Comparison of ENCODE assay signal across 25 cellular contexts in genomic region chr10:81848931-81849330, GRCh38. TPM values are rescaled to one million over a fixed set of nuclear protein-coding genes. Genes with fewer than 3 reads are reported as not detected.
DNase-seq lines count a peak whose midpoint lies in the region; ATAC-seq, FAIRE-seq and TF ChIP-seq lines count a peak whose summit lies in the region.
"Had no signal": no experiment of that assay in that cellular context is flagged by ENCODE, and none has a peak within 500 bp of the region (broad histone marks: within the 10 kb centered on the region; RNA-seq: fewer than 3 reads in every experiment).

No MANE protein-coding gene starts in this region.

- no peaks in the 10 kb centered on the region for H3K79me1 ChIP-seq in H1 (ENCODE audit: low read depth, low read length)

- H4K20me1 ChIP-seq in BLaER1 treated with 17β-estradiol and CSF1 and Interleukin-3, amounts not matched to agents 10 nM and 100 nM: no peaks in the 10 kb centered on the region
- no peaks in the 10 kb centered on the region for H4K20me1 ChIP-seq in H1 (replicated peaks in 1 of 2; ENCODE audit: control insufficient read depth in 1 of 2, insufficient read depth in 2 of 2, low read length in 2 of 2)

- WGBS in H1 (ENCODE audit: extremely low coverage in 1 of 2, insufficient coverage in 1 of 2, insufficient read length in 1 of 2, insufficient replicate concordance in 2 of 2, low coverage in 1 of 2, low lambda C conversion rate in 2 of 2, missing lambda C conversion rate in 1 of 2), 2 experiments: 84% methylated on average over 5 of the region's 5 CpGs; no CpG with 5 or more reads in 1 of the 2 experiments
- 55 to 77% methylated on average over 5 of the region's 5 CpGs for whole genome bisulfite sequencing in gastroesophageal sphincter (ENCODE audit: low coverage in 1 of 2), 2 donors

- no TSS peak for BruUV-seq in A673 (replicated peaks; lab: Mats Ljungman, UMichigan)

- H3K18ac ChIP-seq in H1 (ENCODE audit: extremely low read depth, low read length): no peak overlapping the region

- no peak overlapping the region for H3K4ac ChIP-seq in H1 (replicated peaks; ENCODE audit: insufficient read length, low read depth, low read length)

- H2AFZ ChIP-seq in H1 (ENCODE audit: low read length) (no peak overlapping the region; the same call in 1 of the 2 replicates), neuron (ENCODE audit: low read depth, low read length) (peak overlapping the region; percentile 2)
- H2AFZ ChIP-seq: GM23338 had no signal

- H3K23ac ChIP-seq in H1 (ENCODE audit: insufficient read length): no peak overlapping the region

- no peak for TF ChIP-seq RAD21 in H1 (IDR thresholded peaks at IDR 0.05 in 1 of 2, conservative IDR thresholded peaks at IDR 0.05 in 1 of 2; ENCODE audit: low read depth in 2 of 2, low read length in 2 of 2)

- ATAC-seq in gastroesophageal sphincter: no peak
- ATAC-seq: A549 had no signal

- POLR2A ChIA-PET in H1 (lab: Charles Lee; ENCODE audit: partially characterized antibody) (no interaction called here), A673 (lab: Charles Lee; ENCODE audit: low non-redundant PET) (no interaction called here)

- no peak for DNase-seq in H1 (ENCODE audit: low read depth in 1 of 2, low spot score in 2 of 2)
- DNase-seq in superior temporal gyrus (ENCODE audit: extremely low spot score): peak; percentile 31
- DNase-seq in immature natural killer cell: no peak
- no peak for DNase-seq in A673 (ENCODE audit: low spot score)
- DNase-seq: 8988T; C1 segment of cervical spinal cord; Calu3; CD4-positive, alpha-beta memory T cell; COR-L47; DMS53; DMS79 treated with DMSO at 0.1 percent for 48 hours; GF-D8; HFFc6 had no signal

- no peaks in the 10 kb centered on the region for H3K27me3 ChIP-seq in BLaER1 treated with 17β-estradiol and CSF1 and Interleukin-3, amounts not matched to agents 10 nM and 100 nM
- H3K27me3 ChIP-seq in H1 (replicated peaks in 1 of 4; ENCODE audit: control insufficient read depth in 3 of 4, extremely low read depth in 1 of 4, insufficient read depth in 3 of 4, low read length in 3 of 4) (no peaks in the 10 kb centered on the region), neuron (ENCODE audit: insufficient read depth, low read length) (peaks cover 3% of the 10 kb centered on the region), A673 (replicated peaks; ENCODE audit: insufficient read depth, low read depth, low read length, poor library complexity) (no peaks in the 10 kb centered on the region), gastroesophageal sphincter (peaks cover 2% of the 10 kb centered on the region)

- H2BK120ac ChIP-seq in H1 (replicated peaks; ENCODE audit: low read depth, low read length): no peak overlapping the region

- H3K14ac ChIP-seq in H1 (ENCODE audit: insufficient read length): no peak overlapping the region

- no peak overlapping the region for H4K5ac ChIP-seq in H1 (ENCODE audit: insufficient read length, low read depth, low read length)

- TF ChIP-seq EP300 in H1 (IDR thresholded peaks at IDR 0.05; ENCODE audit: borderline replicate concordance in 1 of 2, low read depth in 2 of 2, low read length in 2 of 2) (no peak), gastroesophageal sphincter (IDR thresholded peaks at IDR 0.05) (no peak)

- no peaks in the 10 kb centered on the region for H3K23me2 ChIP-seq in H1 (ENCODE audit: low read depth, low read length)

- no peak overlapping the region for H3K56ac ChIP-seq in H1 (replicated peaks; ENCODE audit: insufficient read length, low read depth, low read length)

- no peak overlapping the region for H4K91ac ChIP-seq in H1 (replicated peaks; ENCODE audit: insufficient read length, low read length)

- H3K9me3 Mint-ChIP-seq in immature natural killer cell: peaks cover 2 to 11% (median 4%) of the 10 kb centered on the region in 6 donors

- H3K9ac ChIP-seq in BLaER1 treated with 17β-estradiol and CSF1 and Interleukin-3, amounts not matched to agents 10 nM and 100 nM: peak overlapping the region in 2 of 11 experiments; percentile 15 to 41; a peak in 4 of 22 replicates
- no peak overlapping the region for H3K9ac ChIP-seq in H1 (replicated peaks in 1 of 4; ENCODE audit: extremely low read depth in 1 of 4, low read depth in 3 of 4, low read length in 3 of 4)

- H3K36me3 Mint-ChIP-seq in immature natural killer cell: no peaks in the 10 kb centered on the region
- H3K36me3 Mint-ChIP-seq: CD4-positive, alpha-beta memory T cell had no signal

- 0 out of 22 replicates have a peak, but pooled peaks cover 0 to under 1% (median 0%) of the 10 kb centered on the region in 11 experiments for H3K36me3 ChIP-seq in BLaER1 treated with 17β-estradiol and CSF1 and Interleukin-3, amounts not matched to agents 10 nM and 100 nM
- H3K36me3 ChIP-seq in H1 (ENCODE audit: control insufficient read depth in 2 of 4, insufficient read depth in 4 of 4, low read length in 3 of 4): no peaks in the 10 kb centered on the region
- no peaks in the 10 kb centered on the region for H3K36me3 ChIP-seq in neuron (ENCODE audit: insufficient read depth, low read length)
- no peaks in the 10 kb centered on the region for H3K36me3 ChIP-seq in A673 (ENCODE audit: insufficient read depth, low read length, poor library complexity, severe bottlenecking)
- no peaks in the 10 kb centered on the region for H3K36me3 ChIP-seq in gastroesophageal sphincter
- H3K36me3 ChIP-seq: HAP-1 had no signal

- no peak overlapping the region for H2BK5ac ChIP-seq in H1 (ENCODE audit: low read depth, low read length)

- CTCF ChIA-PET in H1 (lab: Charles Lee; ENCODE audit: partially characterized antibody) (interaction anchor here (0.6 to 1.2 kb wide), 4 partner anchors 10 to 671 kb away, joined by 3 read pairs; no protein-coding TSS in a partner anchor), A673 (lab: Charles Lee) (no interaction called here)

- FAIRE-seq in H1 (lab: Jason Lieb, UNC): no peak
- FAIRE-seq: A549, GM12891, GM18507, H54 had no signal

- H2BK20ac ChIP-seq in H1 (ENCODE audit: low read length): 0 out of 2 replicates have a peak overlapping the region, but pooled peaks have one; percentile 75

- H3K4me3 ChIP-seq in BLaER1 treated with 17β-estradiol and CSF1 and Interleukin-3, amounts not matched to agents 10 nM and 100 nM: 0 out of 20 replicates have a peak overlapping the region, but pooled peaks of 1 of the 10 experiments have one; percentile 25
- no peak overlapping the region for H3K4me3 ChIP-seq in H1 (ENCODE audit: extremely low read depth in 1 of 4, insufficient read depth in 2 of 4, low read depth in 3 of 4, low read length in 4 of 4)
- no peak overlapping the region for H3K4me3 ChIP-seq in neuron (ENCODE audit: low read length)
- H3K4me3 ChIP-seq in A673 (ENCODE audit: low read depth, low read length, poor library complexity, severe bottlenecking): no peak overlapping the region
- H3K4me3 ChIP-seq in gastroesophageal sphincter: no peak overlapping the region
- H3K4me3 ChIP-seq: A549, GM23338, HAP-1 had no signal

- H2BK12ac ChIP-seq in H1 (ENCODE audit: low read depth, low read length): no peak overlapping the region; the same call in 1 of the 2 replicates

- H3K27ac Mint-ChIP-seq in immature natural killer cell: no peak overlapping the region
- H3K27ac Mint-ChIP-seq: B cell; CD4-positive, alpha-beta memory T cell; GM23338; HFFc6 had no signal

- no peak overlapping the region for H2BK15ac ChIP-seq in H1 (ENCODE audit: low read length)

- intact Hi-C loops in A673 (cut with micrococcal nuclease; ENCODE audit: unreplicated experiment): no loop called here

- peaks cover 14 to 28% (median 22%) of the 10 kb centered on the region in 10 experiments for H3K4me1 ChIP-seq in BLaER1 treated with 17β-estradiol and CSF1 and Interleukin-3, amounts not matched to agents 10 nM and 100 nM
- H3K4me1 ChIP-seq in H1 (replicated peaks in 1 of 4; ENCODE audit: control insufficient read depth in 3 of 4, insufficient read depth in 4 of 4, low read length in 3 of 4) (peaks cover 0 to 10% (median 5%) of the 10 kb centered on the region in 4 experiments; a peak in 4 of 7 replicates), neuron (ENCODE audit: insufficient read depth, low read length) (no peaks in the 10 kb centered on the region), A673 (ENCODE audit: insufficient read depth, low read length, poor library complexity, severe bottlenecking) (no peaks in the 10 kb centered on the region), gastroesophageal sphincter (no peaks in the 10 kb centered on the region)
- H3K4me1 ChIP-seq: A549, HAP-1 had no signal

- H2AK5ac ChIP-seq in H1 (ENCODE audit: low read depth, low read length): no peak overlapping the region

- H3K9me3 ChIP-seq in BLaER1 treated with 17β-estradiol and CSF1 and Interleukin-3, amounts not matched to agents 10 nM and 100 nM (replicated peaks in 1 of 11): peaks cover 6 to 9% (median 7%) of the 10 kb centered on the region in 11 experiments
- H3K9me3 ChIP-seq in H1 (ENCODE audit: insufficient read depth in 2 of 2, low read depth in 1 of 2, low read length in 1 of 2) (no peaks in the 10 kb centered on the region; a peak in 1 of 4 replicates), neuron (ENCODE audit: low read length) (no peaks in the 10 kb centered on the region), A673 (ENCODE audit: low read depth, low read length, poor library complexity, severe bottlenecking) (no peaks in the 10 kb centered on the region), gastroesophageal sphincter (peaks cover 0 to 7% (median 0%) of the 10 kb centered on the region in 3 donors)
- H3K9me3 ChIP-seq: A549, HAP-1 had no signal

- H3K4me1 Mint-ChIP-seq in immature natural killer cell: no peaks in the 10 kb centered on the region
- H3K4me1 Mint-ChIP-seq: B cell; CD4-positive, alpha-beta memory T cell had no signal

- peak overlapping the region in 2 of 11 experiments; percentile 20 to 46; a peak in 3 of 22 replicates for H3K27ac ChIP-seq in BLaER1 treated with 17β-estradiol and CSF1 and Interleukin-3, amounts not matched to agents 10 nM and 100 nM
- H3K27ac ChIP-seq in H1 (ENCODE audit: low read depth, low read length) (no peak overlapping the region), A673 (ENCODE audit: low read depth, low read length, poor library complexity, severe bottlenecking) (no peak overlapping the region), gastroesophageal sphincter (no peak overlapping the region)
- H3K27ac ChIP-seq: A549 had no signal

- H3K4me2 ChIP-seq in BLaER1 treated with 17β-estradiol and CSF1 and Interleukin-3, amounts not matched to agents 10 nM and 100 nM: peak overlapping the region; percentile 54 to 80 (median 64)
- H3K4me2 ChIP-seq in H1 (ENCODE audit: insufficient read depth in 1 of 2, low read depth in 2 of 2, low read length in 2 of 2): no peak overlapping the region; a peak in 1 of 4 replicates
- H3K4me2 ChIP-seq: A549, GM23338 had no signal

- no peaks in the 10 kb centered on the region for H3K79me2 ChIP-seq in H1 (ENCODE audit: control insufficient read depth in 1 of 2, insufficient read depth in 2 of 2, low read length in 2 of 2)

- H3K27me3 Mint-ChIP-seq in immature natural killer cell (ENCODE audit: low read depth in 3 of 3): no peaks in the 10 kb centered on the region
- H3K27me3 Mint-ChIP-seq: B cell; CD4-positive, alpha-beta memory T cell had no signal

- no peak overlapping the region for H3K4me3 Mint-ChIP-seq in immature natural killer cell
- H3K4me3 Mint-ChIP-seq: B cell; CD4-positive, alpha-beta memory T cell; GM23338; HFFc6 had no signal

- TF ChIP-seq POLR2A in H1 (IDR thresholded peaks at IDR 0.05; ENCODE audit: control extremely low read depth in 1 of 2, low read depth in 2 of 2, low read length in 2 of 2): no peak
- TF ChIP-seq POLR2A in gastroesophageal sphincter (IDR thresholded peaks at IDR 0.05): no peak

- H4K8ac ChIP-seq in H1 (ENCODE audit: extremely low read depth, insufficient read depth, low read length): no peak overlapping the region

- no peak for TF ChIP-seq CTCF in H1 (IDR thresholded peaks at IDR 0.05; ENCODE audit: control extremely low read depth in 1 of 3, insufficient read depth in 1 of 3, low read depth in 1 of 3, low read length in 3 of 3)
- TF ChIP-seq CTCF in A673 (conservative IDR thresholded peaks at IDR 0.05; ENCODE audit: low read depth, low read length): no peak
- no peak for TF ChIP-seq CTCF in gastroesophageal sphincter (IDR thresholded peaks at IDR 0.05)

RNA-seq across cellular contexts. Expression of gene NRG3, which starts 26.1 kb away (rescaled TPM):
- 4.3 and 5.0 TPM in 2 replicates for total RNA-seq in H1 (2021; fragmentation: NEBNext Ultra II Directional; extraction: Animal tissue kit (Norgen Biotek cat#: 25700))
- polyA plus RNA-seq in H1 (2011; rRNA removed) (4.2 and 6.0 TPM in 2 replicates), immature natural killer cell (not detected)
- 2.4 TPM for polyA plus RNA-seq in H1 (2011; cell fraction: cytosol; rRNA removed)
- 12.3 TPM for polyA plus RNA-seq in H1 (2011; cell fraction: nucleus; rRNA removed)
- polyA plus RNA-seq in H1 (2012, experiment 1 of 2): 2.5 to 3.3 TPM (median 3.2 TPM) in 4 replicates
- 1.1 TPM for polyA plus RNA-seq in H1 (2012, experiment 2 of 2)
- 2.6 TPM for polyA plus RNA-seq in H1 (2013, experiment 1 of 2)
- polyA plus RNA-seq in H1 (2013, experiment 2 of 2): 2.7 TPM
- polyA minus RNA-seq in H1 (2011; rRNA and poly(A)+ RNA removed): 8.0 and 10.3 TPM in 2 replicates
- polyA minus RNA-seq in H1 (2011; cell fraction: cytosol; rRNA and poly(A)+ RNA removed): 4.4 TPM
- polyA minus RNA-seq in H1 (2011; cell fraction: nucleus; rRNA and poly(A)+ RNA removed): 77.4 TPM
- total RNA-seq in A673 (2021) (not detected in 2 replicates), gastroesophageal sphincter (under 1 TPM in 1 of 4 donors, not detected in 3; 0.54 TPM)
- total RNA-seq: B cell; CD4-positive, alpha-beta memory T cell; Daoy; G401; HFFc6 had no signal
- polyA plus RNA-seq: A549; CD4-positive, alpha-beta memory T cell had no signal

Comparison
In these comparisons a context has a peak if more than half of its experiments do, and no peak if none do; other contexts are left out.
1. H3K4me2 ChIP-seq: peak in BLaER1 treated with 17β-estradiol and CSF1 and Interleukin-3, amounts not matched to agents 10 nM and 100 nM (11 of 11); none in H1 (0 of 2).